8 cellular contexts compared by ENCODE assay signal in genomic region chr1:75723989-75724471, GRCh38. TPM values are rescaled to one million over a fixed set of nuclear protein-coding genes. Genes with fewer than 3 reads are reported as not detected.
DNase-seq lines count a peak whose midpoint lies in the region; ATAC-seq, FAIRE-seq and TF ChIP-seq lines count a peak whose summit lies in the region.

No MANE protein-coding gene starts in this region.

- H2BK12ac ChIP-seq in H1 (ENCODE audit: low read depth, low read length) (no peak overlapping the region), mesenchymal stem cell (ENCODE audit: low read length in 2 of 2) (peak overlapping the region in 1 of 2 experiments; percentile 79)

- H2BK120ac ChIP-seq in H1 (replicated peaks; ENCODE audit: low read depth, low read length) (no peak overlapping the region), mesenchymal stem cell (ENCODE audit: low read depth, low read length) (no peak overlapping the region)

- H3K4ac ChIP-seq in H1 (replicated peaks; ENCODE audit: insufficient read length, low read depth, low read length) (no peak overlapping the region), mesenchymal stem cell (ENCODE audit: low read depth in 1 of 2, low read length in 2 of 2) (peak overlapping the region in 1 of 2 experiments; percentile 87)

- H3K27me3 ChIP-seq in H1 (replicated peaks in 1 of 4; ENCODE audit: control insufficient read depth in 3 of 4, extremely low read depth in 1 of 4, insufficient read depth in 3 of 4, low read length in 3 of 4), result no peaks in the 10 kb centered on the region
- H3K27me3 ChIP-seq in mesenchymal stem cell (ENCODE audit: control insufficient read depth in 1 of 2, insufficient read depth in 1 of 2, low read length in 2 of 2), result no peaks in the 10 kb centered on the region

- TF ChIP-seq EP300 in H1 (IDR thresholded peaks at IDR 0.05; ENCODE audit: borderline replicate concordance in 1 of 2, low read depth in 2 of 2, low read length in 2 of 2), result no peak

- H3K18ac ChIP-seq in H1 (ENCODE audit: extremely low read depth, low read length) (peak overlapping the region; percentile 88), mesenchymal stem cell (ENCODE audit: low read depth in 1 of 2, low read length in 2 of 2) (peak overlapping the region; percentile 96 to 99)

- POLR2A ChIA-PET in H1 (lab: Charles Lee; ENCODE audit: partially characterized antibody), result interaction anchor here (0.6 to 2.6 kb wide), 12 partner anchors 9 to 725 kb away, joined by 3 to 10 read pairs (median 5); partner anchors contain the start of gene RABGGTB

- peak; percentile 66 for ATAC-seq in HG03342 (IDR thresholded peaks at IDR 0.05; ENCODE audit: unreplicated experiment)

- H3K79me1 ChIP-seq in H1 (ENCODE audit: low read depth, low read length) (no peaks in the 10 kb centered on the region; the same call in 1 of the 2 replicates), mesenchymal stem cell (replicated peaks; ENCODE audit: low read length, poor library complexity, severe bottlenecking) (peaks cover 6% of the 10 kb centered on the region)

- H2AFZ ChIP-seq in H1 (ENCODE audit: low read length) (no peak overlapping the region), mesenchymal stem cell (ENCODE audit: low read depth, low read length) (peak overlapping the region; percentile 97)

- peaks cover 0 to 2% of the 10 kb centered on the region in 2 experiments for H4K20me1 ChIP-seq in H1 (replicated peaks in 1 of 2; ENCODE audit: control insufficient read depth in 1 of 2, insufficient read depth in 2 of 2, low read length in 2 of 2)

- H3K36me3 ChIP-seq in H1 (ENCODE audit: control insufficient read depth in 2 of 4, insufficient read depth in 4 of 4, low read length in 3 of 4) (no peaks in the 10 kb centered on the region; a peak in 1 of 8 replicates), mesenchymal stem cell (ENCODE audit: control insufficient read depth in 1 of 2, insufficient read depth in 2 of 2, low read depth in 1 of 2, low read length in 2 of 2) (no peaks in the 10 kb centered on the region)

- H3K23me2 ChIP-seq in H1 (ENCODE audit: low read depth, low read length), result peaks cover 2% of the 10 kb centered on the region; the same call in 1 of the 2 replicates

- H4K8ac ChIP-seq in H1 (ENCODE audit: extremely low read depth, insufficient read depth, low read length) (peak overlapping the region; percentile 93; the same call in 1 of the 2 replicates), mesenchymal stem cell (ENCODE audit: low read length) (peak overlapping the region; percentile 88)

- peaks cover 0 to 37% of the 10 kb centered on the region in 2 experiments; a peak in 2 of 4 replicates for H3K79me2 ChIP-seq in H1 (ENCODE audit: control insufficient read depth in 1 of 2, insufficient read depth in 2 of 2, low read length in 2 of 2)

- peak overlapping the region in 3 of 4 experiments; percentile 2 to 79 (median 65); a peak in 5 of 7 replicates for H3K9ac ChIP-seq in H1 (replicated peaks in 1 of 4; ENCODE audit: extremely low read depth in 1 of 4, low read depth in 3 of 4, low read length in 3 of 4)
- H3K9ac ChIP-seq in mesenchymal stem cell (ENCODE audit: low read length), result peak overlapping the region; percentile 93

- CTCF ChIA-PET in H1 (lab: Charles Lee; ENCODE audit: partially characterized antibody), result interaction anchor here (0.6 to 1.0 kb wide), 2 partner anchors 79 to 108 kb away, joined by 3 read pairs; no protein-coding TSS in a partner anchor

- TF ChIP-seq POLR2A in H1 (IDR thresholded peaks at IDR 0.05; ENCODE audit: control extremely low read depth in 1 of 2, low read depth in 2 of 2, low read length in 2 of 2), result 0 out of 3 replicates have a peak, but pooled peaks of 1 of the 2 experiments have one; percentile 9

- H3K4me3 ChIP-seq in H1 (ENCODE audit: extremely low read depth in 1 of 4, insufficient read depth in 2 of 4, low read depth in 3 of 4, low read length in 4 of 4) (peak overlapping the region; percentile 63 to 91 (median 85)), mesenchymal stem cell (ENCODE audit: insufficient read depth in 1 of 2, low read depth in 1 of 2, low read length in 2 of 2) (peak overlapping the region; percentile 79 to 95)

- no peak overlapping the region for H2BK20ac ChIP-seq in H1 (ENCODE audit: low read length)

- H4K91ac ChIP-seq in H1 (replicated peaks; ENCODE audit: insufficient read length, low read length) (peak overlapping the region; percentile 84), mesenchymal stem cell (ENCODE audit: low read length) (peak overlapping the region; percentile 88)

- TF ChIP-seq RAD21 in H1 (IDR thresholded peaks at IDR 0.05 in 1 of 2, conservative IDR thresholded peaks at IDR 0.05 in 1 of 2; ENCODE audit: low read depth in 2 of 2, low read length in 2 of 2), result no peak

- H2BK5ac ChIP-seq in H1 (ENCODE audit: low read depth, low read length) (peak overlapping the region; percentile 80), mesenchymal stem cell (ENCODE audit: low read depth, low read length, poor library complexity, severe bottlenecking) (peak overlapping the region; percentile 88)

- TF ChIP-seq CTCF in H1 (IDR thresholded peaks at IDR 0.05; ENCODE audit: control extremely low read depth in 1 of 3, insufficient read depth in 1 of 3, low read depth in 1 of 3, low read length in 3 of 3), result no peak

- H2AK5ac ChIP-seq in H1 (ENCODE audit: low read depth, low read length) (no peak overlapping the region), mesenchymal stem cell (ENCODE audit: low read length, severe bottlenecking) (no peak overlapping the region)

- no peak overlapping the region for H3K23ac ChIP-seq in H1 (ENCODE audit: insufficient read length)
- peak overlapping the region in 1 of 2 experiments; percentile 59 for H3K23ac ChIP-seq in mesenchymal stem cell (ENCODE audit: low read length in 2 of 2)

- H3K14ac ChIP-seq in H1 (ENCODE audit: insufficient read length), result no peak overlapping the region
- peak overlapping the region in 1 of 2 experiments; percentile 75 for H3K14ac ChIP-seq in mesenchymal stem cell (ENCODE audit: low read length in 2 of 2)

- peak overlapping the region; percentile 99 for H4K5ac ChIP-seq in H1 (ENCODE audit: insufficient read length, low read depth, low read length)

- peak overlapping the region; percentile 88 for H3K27ac ChIP-seq in H1 (ENCODE audit: low read depth, low read length)
- peak overlapping the region; percentile 94 for H3K27ac ChIP-seq in mesenchymal stem cell (ENCODE audit: low read length, poor library complexity, severe bottlenecking)

- DNase-seq in C1 segment of cervical spinal cord (lab: John Stamatoyannopoulos, UW), result peak in 11 of 14 donors; percentile 65 to 98 (median 91)
- DNase-seq in GM19238 (ENCODE audit: insufficient read length, low spot score), result peak; percentile 57
- peak; percentile 94 for DNase-seq in NCI-H510A treated with DMSO at 0.1 percent for 48 hours (lab: John Stamatoyannopoulos, UW)
- DNase-seq in activated CD4-positive, alpha-beta T cell treated with anti-CD3 and anti-CD28 coated beads, Interleukin-2, amount 50 U/mL, for 1 hour, result peak; percentile 50
- DNase-seq in H1 (ENCODE audit: low read depth in 1 of 2, low spot score in 2 of 2), result peak; percentile 27 to 85
- DNase-seq in mesenchymal stem cell, result peak; percentile 78
- peak; percentile 46 for DNase-seq in stimulated activated CD8-positive, alpha-beta memory T cell treated with anti-CD3 and anti-CD28 coated beads, Interleukin-15, amount 100 ng/mL, for 24 hours (ENCODE audit: low read depth)

- peak overlapping the region; percentile 62 for H3K56ac ChIP-seq in H1 (replicated peaks; ENCODE audit: insufficient read length, low read depth, low read length)

- WGBS in H1 (ENCODE audit: extremely low coverage in 1 of 2, insufficient coverage in 1 of 2, insufficient read length in 1 of 2, insufficient replicate concordance in 2 of 2, low coverage in 1 of 2, low lambda C conversion rate in 2 of 2, missing lambda C conversion rate in 1 of 2), 2 experiments, result 4% methylated on average over 20 of the region's 30 CpGs; no CpG with 5 or more reads in 1 of the 2 experiments
- WGBS in mesenchymal stem cell, result 11% methylated on average over 8 of the region's 30 CpGs

- H3K9me3 ChIP-seq in H1 (ENCODE audit: insufficient read depth in 2 of 2, low read depth in 1 of 2, low read length in 1 of 2) (no peaks in the 10 kb centered on the region), mesenchymal stem cell (ENCODE audit: control insufficient read depth, low read length) (no peaks in the 10 kb centered on the region)

- H2BK15ac ChIP-seq in H1 (ENCODE audit: low read length) (no peak overlapping the region), mesenchymal stem cell (ENCODE audit: low read depth, poor library complexity, severe bottlenecking) (no peak overlapping the region)

- H3K4me2 ChIP-seq in H1 (ENCODE audit: insufficient read depth in 1 of 2, low read depth in 2 of 2, low read length in 2 of 2) (peak overlapping the region; percentile 58 to 70), mesenchymal stem cell (ENCODE audit: low read length, poor library complexity, severe bottlenecking) (peak overlapping the region; percentile 42)

- H3K4me1 ChIP-seq in H1 (replicated peaks in 1 of 4; ENCODE audit: control insufficient read depth in 3 of 4, insufficient read depth in 4 of 4, low read length in 3 of 4) (peaks cover 0 to 12% (median 9%) of the 10 kb centered on the region in 4 experiments; a peak in 4 of 7 replicates), mesenchymal stem cell (ENCODE audit: control insufficient read depth, insufficient read depth, low read depth, low read length) (peaks cover 5% of the 10 kb centered on the region)

- FAIRE-seq in H1 (lab: Jason Lieb, UNC), result no peak

TF ChIP-seq in H1, 55 proteins besides CTCF, POLR2A, EP300 and RAD21 (continues in another document):
- TF ChIP-seq POLR2AphosphoS5 (IDR thresholded peaks at IDR 0.05; ENCODE audit: low read depth, low read length) (peak; percentile 59; the same call in 1 of the 2 replicates), TAF1 (IDR thresholded peaks at IDR 0.05; ENCODE audit: low read depth, low read length) (peak; percentile 64), MAFK (IDR thresholded peaks at IDR 0.05; ENCODE audit: low read depth, low read length) (no peak), MAX (IDR thresholded peaks at IDR 0.05) (no peak), RBBP5 (IDR thresholded peaks at IDR 0.05; ENCODE audit: borderline replicate concordance, low read depth, low read length) (no peak)

RNA-seq across cellular contexts. Expression of gene ACADM, which starts 0.5 kb away (rescaled TPM):
- 40.0 and 41.7 TPM in 2 replicates for total RNA-seq in H1 (2021; fragmentation: NEBNext Ultra II Directional; extraction: Animal tissue kit (Norgen Biotek cat#: 25700))
- 10.3 and 14.3 TPM in 2 replicates for polyA plus RNA-seq in H1 (2011; rRNA removed)
- polyA plus RNA-seq in H1 (2011; cell fraction: cytosol; rRNA removed), result 29.1 TPM
- 5.7 TPM for polyA plus RNA-seq in H1 (2011; cell fraction: nucleus; rRNA removed)
- polyA plus RNA-seq in H1 (2012, experiment 1 of 2), result 41.5 to 81.6 TPM (median 51.1 TPM) in 4 replicates
- polyA plus RNA-seq in H1 (2012, experiment 2 of 2), result 4.4 TPM
- polyA plus RNA-seq in H1 (2013, experiment 1 of 2), result 29.6 TPM
- polyA plus RNA-seq in H1 (2013, experiment 2 of 2), result 30.3 TPM
- 16.2 and 30.2 TPM in 2 replicates for polyA minus RNA-seq in H1 (2011; rRNA and poly(A)+ RNA removed)
- polyA minus RNA-seq in H1 (2011; cell fraction: cytosol; rRNA and poly(A)+ RNA removed), result 13.4 TPM
- 35.6 TPM for polyA minus RNA-seq in H1 (2011; cell fraction: nucleus; rRNA and poly(A)+ RNA removed)
- 18.1 TPM for polyA plus RNA-seq in mesenchymal stem cell (2013, experiment 1 of 2)
- polyA plus RNA-seq in mesenchymal stem cell (2013, experiment 2 of 2), result 16.4 TPM

Comparison
In these comparisons a context has a peak if more than half of its experiments do, and no peak if none do; other contexts are left out.
1. Peak in every context shown above with its lines: DNase-seq, ATAC-seq, H3K4me3 ChIP-seq and H3K27ac ChIP-seq.